In genomic region chr7:127484954-127485353, GRCh38 we compare ENCODE assay signal across 18 cellular contexts.
"Had no signal": no experiment of that assay in that cellular context is flagged by ENCODE, and none has a peak within 500 bp of the region (broad histone marks: within the 10 kb centered on the region; RNA-seq: fewer than 3 reads in every experiment).

No MANE protein-coding gene starts in this region.

- H3K4me1 ChIP-seq: neural progenitor cell, prostate gland, right atrium auricular region, vagina had no signal

- H3K36me3 Mint-ChIP-seq: activated CD4-positive, alpha-beta memory T cell treated with anti-CD3 and anti-CD28 coated beads for 36 hours; memory B cell; neural progenitor cell had no signal

- H3K9ac ChIP-seq: neural progenitor cell had no signal

- H3K27ac Mint-ChIP-seq: activated CD4-positive, alpha-beta memory T cell treated with anti-CD3 and anti-CD28 coated beads for 36 hours; activated T-helper 1 cell treated with anti-CD3 and anti-CD28 coated beads, Interleukin-12 subunit alpha, Interleukin-12 subunit beta, Interleukin-2, Interleukin-4 antibody, amounts not matched to agents 30 ng/mL and 10 ng/mL and 1 ng/mL, durations not matched to agents 14 hours and 24 hours and 36 hours; memory B cell; neural progenitor cell had no signal

- H3K4me3 ChIP-seq: cardiac muscle cell, neural progenitor cell, prostate gland, right atrium auricular region, stomach, vagina had no signal

- H3K9me3 ChIP-seq: prostate gland, stomach, vagina had no signal

- H3K9me3 Mint-ChIP-seq: activated CD4-positive, alpha-beta memory T cell treated with anti-CD3 and anti-CD28 coated beads for 36 hours; activated T-helper 1 cell treated with anti-CD3 and anti-CD28 coated beads, Interleukin-12 subunit alpha, Interleukin-12 subunit beta, Interleukin-2, Interleukin-4 antibody, amounts not matched to agents 30 ng/mL and 10 ng/mL and 1 ng/mL, durations not matched to agents 14 hours and 24 hours and 36 hours; neural progenitor cell had no signal

- H3K36me3 ChIP-seq: cardiac muscle cell, neural progenitor cell, prostate gland, right atrium auricular region, stomach, vagina had no signal

- H3K27me3 ChIP-seq: cardiac muscle cell, right atrium auricular region, stomach, vagina had no signal

- H3K4me1 Mint-ChIP-seq: memory B cell, neural progenitor cell had no signal

- H3K4me3 Mint-ChIP-seq: activated CD4-positive, alpha-beta memory T cell treated with anti-CD3 and anti-CD28 coated beads for 36 hours; activated T-helper 1 cell treated with anti-CD3 and anti-CD28 coated beads, Interleukin-12 subunit alpha, Interleukin-12 subunit beta, Interleukin-2, Interleukin-4 antibody, amounts not matched to agents 30 ng/mL and 10 ng/mL and 1 ng/mL, durations not matched to agents 14 hours and 24 hours and 36 hours; memory B cell; neural progenitor cell had no signal

- DNase-seq: activated CD4-positive, alpha-beta memory T cell treated with anti-CD3 and anti-CD28 coated beads for 36 hours; activated naive CD4-positive, alpha-beta T cell; amniotic stem cell; dermis blood vessel endothelial cell; foreskin fibroblast; stimulated activated CD4-positive, alpha-beta T cell treated with anti-CD3 and anti-CD28 coated beads, Interleukin-12 subunit alpha, Interleukin-12 subunit beta, amount 100 ng/mL, for 4 hours; stimulated activated CD4-positive, alpha-beta T cell treated with anti-CD3 and anti-CD28 coated beads, Interleukin-1b, Interleukin-23, amount 100 ng/mL, for 48 hours; stimulated activated CD8-positive, alpha-beta memory T cell treated with anti-CD3 and anti-CD28 coated beads, Interleukin-4, amount 100 ng/mL, for 48 hours; stomach; T-helper 2 cell; trophoblast cell had no signal

- H3K27ac ChIP-seq: cardiac muscle cell, neural progenitor cell, prostate gland, right atrium auricular region, stomach, vagina had no signal
